1 cellular context compared by ENCODE assay signal in the genomic region with DNA sequence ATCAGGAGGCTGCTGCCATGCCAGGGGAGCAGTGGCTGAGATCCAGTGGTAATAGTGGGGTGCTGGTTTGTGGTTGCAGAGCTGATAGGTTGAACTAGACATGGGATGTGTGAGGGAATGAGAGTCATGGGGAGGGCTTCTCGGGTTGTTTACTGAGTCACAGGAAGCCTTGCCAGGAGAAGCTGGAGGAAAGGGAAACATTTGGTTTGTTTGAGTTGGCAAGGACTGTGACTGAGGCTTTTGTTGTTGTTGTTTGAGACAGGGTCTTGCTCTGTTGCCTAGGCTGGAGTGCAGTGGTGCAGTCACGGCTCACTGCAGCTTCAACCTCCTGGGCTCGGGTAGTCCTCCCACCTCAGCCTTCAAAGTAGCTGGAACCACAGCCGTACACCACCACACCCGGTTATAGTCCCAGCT.
TF ChIP-seq lines count a peak whose summit lies in the region.

No MANE protein-coding gene starts in this region.

TF ChIP-seq in SK-N-SH treated with all-trans-retinoic acid at 6 μM for 48 hours, 23 proteins besides CTCF, POLR2A, EP300 and RAD21 (continued from another document):
- TF ChIP-seq POU6F1 (CRISPR knock-in tag; IDR thresholded peaks at IDR 0.05; ENCODE audit: borderline replicate concordance, low read depth) (no peak), BACH2 (CRISPR knock-in tag; IDR thresholded peaks at IDR 0.05; ENCODE audit: borderline replicate concordance) (no peak), ESRRG (CRISPR knock-in tag; IDR thresholded peaks at IDR 0.05) (no peak), TCF4 (CRISPR knock-in tag; IDR thresholded peaks at IDR 0.05; ENCODE audit: borderline replicate concordance) (no peak), SNAI2 (CRISPR knock-in tag; IDR thresholded peaks at IDR 0.05) (no peak)
